Comparison of ENCODE assay signal across 8 cellular contexts in genomic region chr1:171313835-171314320, GRCh38. TPM values are rescaled to one million over a fixed set of nuclear protein-coding genes. Genes with fewer than 3 reads are reported as not detected.
A peak's percentile ranks its signal among the peaks of the same experiment; 100 is the strongest.
DNase-seq lines count a peak whose midpoint lies in the region; ATAC-seq, FAIRE-seq and TF ChIP-seq lines count a peak whose summit lies in the region.

TSS of gene FMO4 (plus strand) at chr1:171314183. CDS start at chr1:171319826, 5,643 bp downstream.

- intact Hi-C loops in left lung (cut with DNase I): no loop called here

- H3K27me3 ChIP-seq in BJ (ENCODE audit: control insufficient read depth, insufficient read depth, low read length) (no peaks in the 10 kb centered on the region), left lung (no peaks in the 10 kb centered on the region)

- H3K27ac ChIP-seq in coronary artery: peak within 1 kb of the TSS; percentile 80 to 86
- H3K27ac ChIP-seq in left lung: peak within 1 kb of the TSS; percentile 57 to 60

- ATAC-seq in HG03442 (IDR thresholded peaks at IDR 0.05; ENCODE audit: unreplicated experiment) (peak; percentile 100), left lung (peak; percentile 100)

- TF ChIP-seq CTCF in BJ (IDR thresholded peaks at IDR 0.05; ENCODE audit: insufficient read depth, low read depth, low read length) (peak; percentile 79), coronary artery (IDR thresholded peaks at IDR 0.05) (peak; percentile 54), left lung (IDR thresholded peaks at IDR 0.05) (peak; percentile 72 to 88)

- peak within 1 kb of the TSS; percentile 25 for H3K4me3 ChIP-seq in BJ (ENCODE audit: low read depth, low read length)
- H3K4me3 ChIP-seq in coronary artery: peak within 1 kb of the TSS; percentile 57
- peak within 1 kb of the TSS; percentile 16 to 37 for H3K4me3 ChIP-seq in left lung

- H3K9me3 ChIP-seq in left lung: no peaks in the 10 kb centered on the region

- POLR2A ChIA-PET in BJ (lab: Charles Lee): interaction anchor here (1.0 to 1.5 kb wide), 6 partner anchors 19 to 201 kb away, joined by 3 to 11 read pairs (median 5); no protein-coding TSS in a partner anchor

- peak; percentile 99 for DNase-seq in BJ (ENCODE audit: low read depth)
- peak; percentile 76 for DNase-seq in GM19239 (ENCODE audit: insufficient read length, low spot score)
- peak; percentile 58 for DNase-seq in NCI-H510A (lab: John Stamatoyannopoulos, UW)
- DNase-seq in activated CD4-positive, alpha-beta T cell treated with anti-CD3 and anti-CD28 coated beads for 24 hours (ENCODE audit: low read depth in 2 of 2): peak; percentile 47 to 71
- DNase-seq in coronary artery (ENCODE audit: low spot score): peak; percentile 96
- DNase-seq in left lung: peak in 1 of 2 donors; percentile 91
- DNase-seq in stimulated activated CD4-positive, alpha-beta T cell treated with anti-CD3 and anti-CD28 coated beads, Interleukin-4, amount 100 ng/mL, for 1 hour: peak; percentile 63

- FAIRE-seq in GM19239 (lab: Jason Lieb, UNC): peak; percentile 98

- CTCF ChIA-PET in BJ (lab: Yijun Ruan, JAX): interaction anchor here (0.6 to 3.1 kb wide), 42 partner anchors 10 to 386 kb away, joined by 3 to 84 read pairs (median 4); partner anchors contain the start of gene FMO1

- peaks cover 0 to 11% of the 10 kb centered on the region in 2 donors for H3K4me1 ChIP-seq in left lung

- H3K36me3 ChIP-seq in BJ (ENCODE audit: control insufficient read depth, insufficient read depth, low read length) (no peaks in the 10 kb centered on the region), left lung (no peaks in the 10 kb centered on the region)

RNA-seq across cellular contexts. Expression of gene FMO4, which starts in this region (rescaled TPM):
- 4.2 and 7.5 TPM in 2 replicates for polyA plus RNA-seq in BJ (2011; rRNA removed)
- 1.2 and 2.4 TPM in 2 replicates for polyA minus RNA-seq in BJ (2011; rRNA and poly(A)+ RNA removed)
- total RNA-seq in left lung: 1 to 10 TPM; 4.0 to 4.8 TPM
